ENCODE assay signal across 15 cellular contexts in the genomic region with DNA sequence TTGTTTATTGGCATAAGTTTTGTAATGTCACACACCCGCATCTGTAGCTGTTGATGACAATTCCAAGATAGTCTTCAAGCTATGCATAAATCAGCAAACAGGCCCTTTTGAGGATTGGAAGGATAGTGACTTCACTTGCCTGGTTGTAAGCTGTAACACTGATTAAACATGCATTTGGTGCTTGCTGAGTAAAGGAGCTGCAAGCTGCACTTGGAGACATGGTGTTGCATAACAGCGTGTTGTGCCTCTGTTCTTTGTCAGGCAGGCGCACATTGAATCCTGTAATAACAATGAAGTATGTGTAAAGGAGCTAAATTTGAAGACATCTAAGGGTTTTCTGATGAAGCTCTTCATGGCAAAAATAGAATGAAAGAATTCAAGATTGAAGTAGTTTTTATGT.
DNase-seq lines count a peak whose midpoint lies in the region; ATAC-seq and TF ChIP-seq lines count a peak whose summit lies in the region.
"Had no signal": no experiment of that assay in that cellular context is flagged by ENCODE, and none has a peak within 500 bp of the region (broad histone marks: within the 10 kb centered on the region; RNA-seq: fewer than 3 reads in every experiment).

No MANE protein-coding gene starts in this region.

- H3K27me3 Mint-ChIP-seq in T-cell = no peaks in the 10 kb centered on the region

- H3K27ac ChIP-seq in left ventricle myocardium inferior (replicated peaks) = peak overlapping the region; percentile 30
- H3K27ac ChIP-seq: neural progenitor cell, PC-9, testis, VCaP had no signal

- DNase-seq in NB4 (ENCODE audit: low read depth) (peak; percentile 60), cardiac fibroblast (ENCODE audit: low read depth in 2 of 2) (peak; percentile 41 to 77), left ventricle myocardium inferior (no peak), renal cortical epithelial cell (ENCODE audit: low read depth) (peak; percentile 9), T-cell (no peak), GDM1 (lab: John Stamatoyannopoulos, UW) (no peak), ureter (ENCODE audit: low spot score) (no peak)
- DNase-seq: activated T-cell treated with anti-CD3 and anti-CD28 coated beads, Interleukin-2, amount 50 U/mL, for 48 hours; cerebellar nuclear complex; NCI-H146; PC-9; testis had no signal

- H3K36me3 ChIP-seq in left ventricle myocardium inferior = peaks cover 19% of the 10 kb centered on the region

- no peak overlapping the region for H3K4me3 Mint-ChIP-seq in T-cell
- H3K4me3 Mint-ChIP-seq: neural progenitor cell had no signal

- H3K4me1 Mint-ChIP-seq in T-cell = peaks cover 2 to 5% (median 4%) of the 10 kb centered on the region in 3 donors
- H3K4me1 Mint-ChIP-seq: neural progenitor cell had no signal

- POLR2A ChIA-PET in T-cell (lab: Charles Lee) = interaction anchor here in 1 of 2 donors (0.6 kb wide), 1 partner anchor 45 kb away, joined by 4 read pairs; no protein-coding TSS in a partner anchor

- H3K9me3 Mint-ChIP-seq in T-cell = peaks cover 0 to 2% (median 0%) of the 10 kb centered on the region in 3 donors
- H3K9me3 Mint-ChIP-seq: neural progenitor cell had no signal

- H3K27me3 ChIP-seq in left ventricle myocardium inferior (ENCODE audit: low read depth) = no peaks in the 10 kb centered on the region
- H3K27me3 ChIP-seq: neural progenitor cell, testis had no signal

- no peak for TF ChIP-seq POLR2A in NB4 (IDR thresholded peaks at IDR 0.05; ENCODE audit: extremely low read depth, insufficient read length)

- H3K36me3 Mint-ChIP-seq in T-cell = peaks cover 33% of the 10 kb centered on the region

- TF ChIP-seq CTCF in NB4 (IDR thresholded peaks at IDR 0.05; ENCODE audit: low read depth, low read length) (no peak), cardiac fibroblast (IDR thresholded peaks at IDR 0.05; ENCODE audit: low read depth, low read length) (no peak), left ventricle myocardium inferior (IDR thresholded peaks at IDR 0.05; ENCODE audit: borderline replicate concordance) (no peak)

- H3K4me1 ChIP-seq in left ventricle myocardium inferior = peaks cover 12% of the 10 kb centered on the region
- H3K4me1 ChIP-seq: neural progenitor cell, testis had no signal

- H3K4me3 ChIP-seq in NB4 (ENCODE audit: low read depth, low read length) (no peak overlapping the region), cardiac fibroblast (replicated peaks in 1 of 2; ENCODE audit: low read depth in 2 of 2, low read length in 2 of 2) (no peak overlapping the region), left ventricle myocardium inferior (no peak overlapping the region)
- H3K4me3 ChIP-seq: neural progenitor cell, PC-9, testis had no signal

- intact Hi-C loops in left ventricle myocardium inferior (cut with micrococcal nuclease) = no loop called here

- no peaks in the 10 kb centered on the region for H3K9me3 ChIP-seq in left ventricle myocardium inferior (replicated peaks)
- H3K9me3 ChIP-seq: testis had no signal

- ATAC-seq in T-cell (replicated peaks in 1 of 4) = no peak
- no peak for ATAC-seq in GM19467 (IDR thresholded peaks at IDR 0.05; ENCODE audit: unreplicated experiment)

- CTCF ChIA-PET in T-cell (lab: Charles Lee) = interaction anchor here (0.6 to 1.2 kb wide), 3 partner anchors 9 to 1024 kb away, joined by 3 to 5 read pairs (median 3); no protein-coding TSS in a partner anchor

- H3K27ac Mint-ChIP-seq in T-cell = no peak overlapping the region
- H3K27ac Mint-ChIP-seq: neural progenitor cell had no signal

Comparison
In these comparisons a context has a peak if more than half of its experiments do, and no peak if none do; other contexts are left out.
1. DNase-seq: peak in NB4 (single experiment), cardiac fibroblast (2 of 2) and renal cortical epithelial cell (single experiment); none in left ventricle myocardium inferior (single experiment), T-cell (0 of 34), GDM1 (single experiment) and ureter (single experiment).